Comparison of ENCODE assay signal across 16 cellular contexts in the genomic region with DNA sequence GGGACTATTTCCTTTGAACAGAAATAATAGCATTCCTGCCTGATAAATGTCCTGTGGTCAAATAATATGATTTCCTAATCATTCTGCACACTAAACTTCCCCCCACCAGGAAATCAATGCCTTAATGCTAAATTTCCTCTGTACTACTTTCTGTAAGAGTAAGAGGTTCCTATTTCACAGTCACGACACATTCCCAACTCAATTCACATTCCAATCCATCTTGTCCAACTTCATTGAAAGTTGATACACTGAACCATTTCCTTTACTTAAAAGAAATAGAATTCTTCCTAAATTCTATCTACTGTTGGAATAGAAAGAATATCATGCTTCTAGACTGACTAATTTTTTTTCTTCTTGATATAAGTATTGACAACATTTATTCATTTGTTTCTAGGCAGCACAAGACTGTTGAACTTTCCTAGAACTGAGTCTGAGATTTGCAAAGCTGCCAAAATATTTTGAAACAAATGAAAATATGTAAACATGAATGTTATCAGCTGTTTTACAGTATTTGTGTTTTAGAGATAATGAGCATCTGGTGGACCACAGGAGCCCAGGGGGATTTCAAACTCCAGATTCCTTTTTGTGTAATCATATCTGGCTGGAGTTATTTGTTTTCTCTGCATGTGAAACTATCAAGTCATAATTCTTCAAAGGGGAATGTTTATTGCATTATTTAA.
DNase-seq lines count a peak whose midpoint lies in the region; ATAC-seq and TF ChIP-seq lines count a peak whose summit lies in the region.
"Had no signal": no experiment of that assay in that cellular context is flagged by ENCODE, and none has a peak within 500 bp of the region (broad histone marks: within the 10 kb centered on the region; RNA-seq: fewer than 3 reads in every experiment).

No MANE protein-coding gene starts in this region.

- H3K27ac ChIP-seq in spleen: peak overlapping the region in 1 of 8 donors; percentile 12
- H3K27ac ChIP-seq: stomach had no signal

- ATAC-seq in GM18909 (IDR thresholded peaks at IDR 0.05; ENCODE audit: poor library complexity, unreplicated experiment): no peak
- ATAC-seq: activated naive CD8-positive, alpha-beta T cell treated with anti-CD3 and anti-CD28 coated beads, Interleukin-2, amount 50 U/mL, for 24 hours; mucosa of descending colon had no signal

- peaks cover 0 to 23% (median 2%) of the 10 kb centered on the region in 6 donors for H3K4me1 ChIP-seq in spleen

- H3K4me3 Mint-ChIP-seq in progenitor cell of endocrine pancreas (ENCODE audit: low read depth): no peak overlapping the region
- H3K4me3 Mint-ChIP-seq: activated naive CD8-positive, alpha-beta T cell treated with anti-CD3 and anti-CD28 coated beads, Interleukin-2, amount 50 U/mL, for 24 hours; CD14-positive monocyte; endodermal cell had no signal

- intact Hi-C loops in spleen (cut with DNase I; ENCODE audit: low total_unique reads): no loop called here

- H3K27me3 ChIP-seq in spleen (replicated peaks in 1 of 7): no peaks in the 10 kb centered on the region
- H3K27me3 ChIP-seq: stomach had no signal

- no peak overlapping the region for H3K27ac Mint-ChIP-seq in progenitor cell of endocrine pancreas
- H3K27ac Mint-ChIP-seq: activated naive CD8-positive, alpha-beta T cell treated with anti-CD3 and anti-CD28 coated beads, Interleukin-2, amount 50 U/mL, for 24 hours; endodermal cell had no signal

- TF ChIP-seq POLR2A in spleen (IDR thresholded peaks at IDR 0.05): no peak

- peaks cover 11% of the 10 kb centered on the region for H3K4me1 Mint-ChIP-seq in progenitor cell of endocrine pancreas (ENCODE audit: low read depth)
- H3K4me1 Mint-ChIP-seq: activated naive CD8-positive, alpha-beta T cell treated with anti-CD3 and anti-CD28 coated beads, Interleukin-2, amount 50 U/mL, for 24 hours had no signal

- H3K9me3 Mint-ChIP-seq in progenitor cell of endocrine pancreas (ENCODE audit: low read depth): peaks cover 10% of the 10 kb centered on the region

- peaks cover 5% of the 10 kb centered on the region for H3K36me3 Mint-ChIP-seq in progenitor cell of endocrine pancreas (ENCODE audit: insufficient read depth)
- H3K36me3 Mint-ChIP-seq: CD14-positive monocyte had no signal

- H3K9me3 ChIP-seq in spleen: peaks cover 0 to 9% (median under 1%) of the 10 kb centered on the region in 8 donors
- H3K9me3 ChIP-seq: mucosa of descending colon, stomach had no signal

- CTCF ChIA-PET in AG04449 (lab: Yijun Ruan, JAX): no interaction called here

- no peak for TF ChIP-seq CTCF in AG04449 (IDR thresholded peaks at IDR 0.05; ENCODE audit: insufficient read depth, low read length, missing control alignments)
- TF ChIP-seq CTCF in astrocyte of the cerebellum (IDR thresholded peaks at IDR 0.05; ENCODE audit: low read depth, low read length, missing control alignments): no peak
- TF ChIP-seq CTCF in progenitor cell of endocrine pancreas (IDR thresholded peaks at IDR 0.05; ENCODE audit: unreplicated experiment): no peak
- no peak for TF ChIP-seq CTCF in spleen (IDR thresholded peaks at IDR 0.05 in 8 of 11, conservative IDR thresholded peaks at IDR 0.05 in 3 of 11)

- DNase-seq in AG04449 (ENCODE audit: low read depth, low spot score): peak; percentile 79
- DNase-seq in HCEC 1CT: peak; percentile 82
- DNase-seq in astrocyte of the cerebellum (ENCODE audit: low read depth): peak; percentile 45
- DNase-seq in hepatic stellate cell (ENCODE audit: low spot score): peak; percentile 61
- DNase-seq in progenitor cell of endocrine pancreas (ENCODE audit: low spot score, unreplicated experiment): no peak
- no peak for DNase-seq in D341Med (ENCODE audit: low spot score)
- no peak for DNase-seq in spleen
- DNase-seq: activated CD4-positive, CD25-positive, alpha-beta regulatory T cell; activated naive CD8-positive, alpha-beta T cell treated with anti-CD3 and anti-CD28 coated beads, Interleukin-2, amount 50 U/mL, for 24 hours; activated T-cell treated with anti-CD3 and anti-CD28 coated beads for 4 hours; endodermal cell; mucosa of descending colon; NCI-H1930; stomach had no signal

- H3K36me3 ChIP-seq in spleen: peaks cover 0 to 4% (median 0%) of the 10 kb centered on the region in 6 donors
- H3K36me3 ChIP-seq: stomach had no signal

- no peaks in the 10 kb centered on the region for H3K27me3 Mint-ChIP-seq in progenitor cell of endocrine pancreas
- H3K27me3 Mint-ChIP-seq: activated naive CD8-positive, alpha-beta T cell treated with anti-CD3 and anti-CD28 coated beads, Interleukin-2, amount 50 U/mL, for 24 hours had no signal

- in situ Hi-C loops in astrocyte of the cerebellum (cut with HindIII; ENCODE audit: low sequenced_read_pairs): no loop called here

- H3K4me3 ChIP-seq in AG04449 (ENCODE audit: low read depth, low read length) (no peak overlapping the region), astrocyte of the cerebellum (ENCODE audit: low read depth, low read length) (no peak overlapping the region), spleen (no peak overlapping the region)
- H3K4me3 ChIP-seq: mucosa of descending colon, stomach had no signal

- POLR2A ChIA-PET in AG04449 (lab: Yijun Ruan, JAX): no interaction called here

- 32 to 68% (median 63%) methylated on average over 1 of the region's 1 CpG for WGBS in spleen, 5 donors

Comparison
In these comparisons a context has a peak if more than half of its experiments do, and no peak if none do; other contexts are left out.
1. DNase-seq: peak in AG04449 (single experiment), HCEC 1CT (single experiment), astrocyte of the cerebellum (single experiment) and hepatic stellate cell (single experiment); none in progenitor cell of endocrine pancreas (single experiment), D341Med (single experiment) and spleen (single experiment).